In genomic region chr6:39114707-39115599, GRCh38 we compare ENCODE assay signal across 8 cellular contexts. TPM values are rescaled to one million over a fixed set of nuclear protein-coding genes. Genes with fewer than 3 reads are reported as not detected.
DNase-seq lines count a peak whose midpoint lies in the region; ATAC-seq and TF ChIP-seq lines count a peak whose summit lies in the region.

Gene SAYSD1, minus strand, starts transcription at chr6:39115186. Its CDS starts 97 bp downstream, at chr6:39115089.

- peaks cover 11 to 22% (median 16%) of the 10 kb centered on the region in 4 donors for H3K4me1 ChIP-seq in upper lobe of left lung

- peak; percentile 77 for TF ChIP-seq POLR2A in GM15510 (IDR thresholded peaks at IDR 0.05; ENCODE audit: borderline replicate concordance, extremely low read depth, insufficient read length)
- TF ChIP-seq POLR2A in upper lobe of left lung (IDR thresholded peaks at IDR 0.05): peak in 3 of 4 donors; percentile 64 to 90 (median 79)

- intact Hi-C loops in T-helper 1 cell treated with Interleukin-12 subunit alpha and Interleukin-12 subunit beta and Interleukin-4 antibody, amounts not matched to agents 30 ng/mL and 1 ng/mL, for 36 hours (cut with micrococcal nuclease): loop anchor here (1.0 to 10.0 kb wide), 13 partner anchors 22 to 1958 kb away; partner anchors contain the start of genes BTBD9, CMTR1, GLO1 and KCNK5
- intact Hi-C loops in left cardiac atrium (cut with DNase I): no loop called here
- intact Hi-C loops in posterior vena cava (cut with DNase I): no loop called here

- peak in 1 of 6 experiments; percentile 29 for TF ChIP-seq CTCF in upper lobe of left lung (IDR thresholded peaks at IDR 0.05)

- H3K4me3 ChIP-seq in upper lobe of left lung: peak within 1 kb of the TSS; percentile 34 to 77 (median 68)

- peak within 1 kb of the TSS; percentile 92 to 97 (median 94) for H3K27ac ChIP-seq in upper lobe of left lung

- ATAC-seq in HG02870 (IDR thresholded peaks at IDR 0.05; ENCODE audit: unreplicated experiment) (peak; percentile 91), left cardiac atrium (peak; percentile 99), upper lobe of left lung (ENCODE audit: low FRiP score in 2 of 2) (peak; percentile 98 to 99)

- WGBS in upper lobe of left lung, 2 donors: 2 to 4% methylated on average over 12 to 20 of the region's 68 CpGs

- peaks cover 0 to 11% (median 0%) of the 10 kb centered on the region in 4 donors for H3K36me3 ChIP-seq in upper lobe of left lung

- H3K9me3 ChIP-seq in upper lobe of left lung: no peaks in the 10 kb centered on the region

- peak; percentile 98 for DNase-seq in NCI-H146 (lab: John Stamatoyannopoulos, UW)
- peak; percentile 74 for DNase-seq in amniotic stem cell (lab: John Stamatoyannopoulos, UW)
- peak; percentile 96 for DNase-seq in left cardiac atrium
- peak; percentile 98 for DNase-seq in posterior vena cava (ENCODE audit: low spot score)
- DNase-seq in upper lobe of left lung: peak; percentile 91 to 98

- H3K27me3 ChIP-seq in upper lobe of left lung: no peaks in the 10 kb centered on the region

- TF ChIP-seq EP300 in upper lobe of left lung (IDR thresholded peaks at IDR 0.05): peak in 1 of 4 donors; percentile 18

RNA-seq across cellular contexts. Expression of gene SAYSD1, which starts in this region (rescaled TPM):
- total RNA-seq in T-helper 1 cell treated with Interleukin-12 subunit alpha and Interleukin-12 subunit beta and Interleukin-4 antibody, amounts not matched to agents 30 ng/mL and 1 ng/mL, for 36 hours: 12.9 and 13.1 TPM in 2 replicates
- total RNA-seq in left cardiac atrium (10 to 100 TPM in 1 of 2 donors, 1 to 10 TPM in 1; 9.2 to 10.8 TPM), posterior vena cava (10 to 100 TPM; 11.1 to 11.2 TPM), upper lobe of left lung (10 to 100 TPM in 5 of 6 donors, 1 to 10 TPM in 1; 9.4 to 19.9 (median 16.5) TPM)

Comparison
In these comparisons a context has a peak if more than half of its experiments do, and no peak if none do; other contexts are left out.
1. Peak in every context shown above with its lines: DNase-seq, ATAC-seq, H3K4me3 ChIP-seq and H3K27ac ChIP-seq.